ENCODE assay signal across 8 cellular contexts in genomic region chr6:132218063-132218696, GRCh38.
DNase-seq lines count a peak whose midpoint lies in the region; ATAC-seq, FAIRE-seq and TF ChIP-seq lines count a peak whose summit lies in the region.

No MANE protein-coding gene starts in this region.

- DNase-seq in A549 (ENCODE audit: low read depth in 1 of 2, low spot score in 1 of 2): no peak
- DNase-seq in GM23248: peak; percentile 69
- DNase-seq in SK-N-SH: peak; percentile 13
- no peak for DNase-seq in frontal cortex (ENCODE audit: low spot score in 2 of 2)
- DNase-seq in type B pancreatic cell (ENCODE audit: extremely low spot score, unreplicated experiment): no peak
- no peak for DNase-seq in CD8-positive, alpha-beta T cell
- no peak for DNase-seq in NCI-H1436 treated with DMSO at 0.1 percent for 48 hours (lab: John Stamatoyannopoulos, UW)
- DNase-seq in HEK293T (ENCODE audit: extremely low spot score): no peak

- TF ChIP-seq EP300 in A549 (IDR thresholded peaks at IDR 0.05) (no peak), SK-N-SH (IDR thresholded peaks at IDR 0.05; ENCODE audit: borderline replicate concordance in 1 of 2, low read depth in 1 of 2, low read length in 1 of 2) (no peak)

- intact Hi-C loops in CD8-positive, alpha-beta T cell (cut with DNase I, micrococcal nuclease): loop anchor here (10.0 kb wide), 1 partner anchor 303 kb away; no protein-coding TSS in a partner anchor

- TF ChIP-seq RAD21 in A549 (conservative IDR thresholded peaks at IDR 0.05 in 1 of 2, IDR thresholded peaks at IDR 0.05 in 1 of 2) (peak; percentile 48 to 53), SK-N-SH (IDR thresholded peaks at IDR 0.05; ENCODE audit: low read length) (peak; percentile 52)

- H3K9me3 ChIP-seq in A549 (no peaks in the 10 kb centered on the region), GM23248 (ENCODE audit: low read depth) (no peaks in the 10 kb centered on the region), SK-N-SH (no peaks in the 10 kb centered on the region)
- no peaks in the 10 kb centered on the region for H3K9me3 ChIP-seq in CD8-positive, alpha-beta T cell (ENCODE audit: low read length)

- no peaks in the 10 kb centered on the region for H3K36me3 Mint-ChIP-seq in type B pancreatic cell
- no peaks in the 10 kb centered on the region for H3K36me3 Mint-ChIP-seq in CD8-positive, alpha-beta T cell

- FAIRE-seq in A549 (lab: Jason Lieb, UNC) (no peak), frontal cortex (lab: Jason Lieb, UNC) (peak; percentile 77)

- in situ Hi-C loops in GM23248 (cut with MboI): loop anchor here (25.0 kb wide), 1 partner anchor 256 kb away; the partner anchor contains the start of gene CCN2

- H3K4me1 ChIP-seq in A549 (no peaks in the 10 kb centered on the region), GM23248 (ENCODE audit: insufficient read depth) (peaks cover 5% of the 10 kb centered on the region; the same call in 1 of the 2 replicates), SK-N-SH (ENCODE audit: control insufficient read depth in 1 of 2, insufficient read depth in 2 of 2, low read depth in 1 of 2, low read length in 1 of 2) (no peaks in the 10 kb centered on the region; a peak in 1 of 4 replicates)
- H3K4me1 ChIP-seq in CD8-positive, alpha-beta T cell (ENCODE audit: insufficient read depth, low read length): no peaks in the 10 kb centered on the region

- no peak overlapping the region for H3K9ac ChIP-seq in GM23248
- H3K9ac ChIP-seq in SK-N-SH: no peak overlapping the region

- WGBS in A549 (ENCODE audit: missing lambda C conversion rate): 21% methylated on average over 5 of the region's 5 CpGs
- WGBS in GM23248 (ENCODE audit: low coverage in 1 of 2, low lambda C conversion rate in 2 of 2, missing lambda C conversion rate in 2 of 2), 2 experiments: 36 to 38% methylated on average over 5 of the region's 5 CpGs
- WGBS in SK-N-SH (ENCODE audit: low lambda C conversion rate): 7% methylated on average over 5 of the region's 5 CpGs

- H3K9me2 ChIP-seq in GM23248 (ENCODE audit: insufficient read depth): no peaks in the 10 kb centered on the region
- no peaks in the 10 kb centered on the region for H3K9me2 ChIP-seq in SK-N-SH

- H3K4me3 Mint-ChIP-seq in type B pancreatic cell: no peak overlapping the region
- H3K4me3 Mint-ChIP-seq in CD8-positive, alpha-beta T cell: no peak overlapping the region

- H2AFZ ChIP-seq in GM23248 (no peak overlapping the region), SK-N-SH (ENCODE audit: low read depth) (no peak overlapping the region)

- no peaks in the 10 kb centered on the region for H3K9me3 Mint-ChIP-seq in type B pancreatic cell
- H3K9me3 Mint-ChIP-seq in CD8-positive, alpha-beta T cell: no peaks in the 10 kb centered on the region

- no peak overlapping the region for H3K27ac Mint-ChIP-seq in type B pancreatic cell
- H3K27ac Mint-ChIP-seq in CD8-positive, alpha-beta T cell: no peak overlapping the region

- TF ChIP-seq CTCF in A549 (IDR thresholded peaks at IDR 0.05) (peak; percentile 57), SK-N-SH (IDR thresholded peaks at IDR 0.05) (peak; percentile 56), type B pancreatic cell (conservative IDR thresholded peaks at IDR 0.05) (peak; percentile 82)
- no peak for TF ChIP-seq CTCF in CD8-positive, alpha-beta T cell (IDR thresholded peaks at IDR 0.05)

- CTCF ChIA-PET in A549 (lab: Yijun Ruan, JAX): interaction anchor here (0.6 to 2.3 kb wide), 14 partner anchors 12 to 303 kb away, joined by 3 to 32 read pairs (median 4); no protein-coding TSS in a partner anchor
- CTCF ChIA-PET in SK-N-SH (lab: Yijun Ruan, JAX): interaction anchor here (0.6 to 1.6 kb wide), 16 partner anchors 8 to 303 kb away, joined by 3 to 11 read pairs (median 3); no protein-coding TSS in a partner anchor
- CTCF ChIA-PET in CD8-positive, alpha-beta T cell (lab: Charles Lee): no interaction called here
- CTCF ChIA-PET in HEK293T (lab: Yijun Ruan, JAX): interaction anchor here (1.0 to 1.6 kb wide), 3 partner anchors 10 to 303 kb away, joined by 5 to 6 read pairs (median 5); partner anchors contain the start of gene CCN2

- H3K4me3 ChIP-seq in A549 (no peak overlapping the region), GM23248 (no peak overlapping the region), SK-N-SH (ENCODE audit: low read depth in 2 of 2, low read length in 1 of 2) (no peak overlapping the region)
- no peak overlapping the region for H3K4me3 ChIP-seq in CD8-positive, alpha-beta T cell (ENCODE audit: low read depth, low read length)

- H3K4me2 ChIP-seq in A549 (no peak overlapping the region), GM23248 (ENCODE audit: unreplicated experiment) (no peak overlapping the region), SK-N-SH (no peak overlapping the region)

- TF ChIP-seq POLR2A in A549 (IDR thresholded peaks at IDR 0.05; ENCODE audit: low read length): no peak

- H3F3A ChIP-seq in GM23248 (ENCODE audit: insufficient read depth) (no peaks in the 10 kb centered on the region), SK-N-SH (replicated peaks; ENCODE audit: insufficient read depth) (peaks cover 9% of the 10 kb centered on the region)

- no peaks in the 10 kb centered on the region for H4K20me1 ChIP-seq in GM23248 (ENCODE audit: insufficient read depth)
- H4K20me1 ChIP-seq in SK-N-SH (ENCODE audit: insufficient read depth): no peaks in the 10 kb centered on the region

- POLR2A ChIA-PET in A549 (lab: Yijun Ruan, JAX): interaction anchor here (1.6 kb wide), 1 partner anchor 267 kb away, joined by 5 read pairs; the partner anchor contains the start of gene CCN2
- POLR2A ChIA-PET in SK-N-SH (lab: Yijun Ruan, JAX): no interaction called here
- POLR2A ChIA-PET in CD8-positive, alpha-beta T cell (lab: Charles Lee): no interaction called here
- POLR2A ChIA-PET in HEK293T (lab: Yijun Ruan, JAX): no interaction called here

- H3K27ac ChIP-seq in A549 (no peak overlapping the region), GM23248 (no peak overlapping the region), SK-N-SH (ENCODE audit: low read depth in 2 of 2, low read length in 1 of 2) (peak overlapping the region in 1 of 2 experiments; percentile 35; a peak in 1 of 4 replicates)
- no peak overlapping the region for H3K27ac ChIP-seq in CD8-positive, alpha-beta T cell (ENCODE audit: low read depth, low read length)

- H3K27me3 ChIP-seq in GM23248 (replicated peaks; ENCODE audit: insufficient read depth): no peaks in the 10 kb centered on the region
- H3K27me3 ChIP-seq in SK-N-SH (ENCODE audit: insufficient read depth): no peaks in the 10 kb centered on the region
- H3K27me3 ChIP-seq in CD8-positive, alpha-beta T cell (ENCODE audit: insufficient read depth, low read length): no peaks in the 10 kb centered on the region

- no peaks in the 10 kb centered on the region for H3K36me3 ChIP-seq in GM23248 (ENCODE audit: low read depth)
- no peaks in the 10 kb centered on the region for H3K36me3 ChIP-seq in SK-N-SH (replicated peaks in 1 of 2; ENCODE audit: control insufficient read depth in 1 of 2, insufficient read depth in 2 of 2, low read length in 1 of 2)
- no peaks in the 10 kb centered on the region for H3K36me3 ChIP-seq in CD8-positive, alpha-beta T cell (ENCODE audit: insufficient read depth, low read length)

- no peak for ATAC-seq in A549
- no peak for ATAC-seq in CD8-positive, alpha-beta T cell

- H3K4me1 Mint-ChIP-seq in type B pancreatic cell (ENCODE audit: unreplicated experiment): no peaks in the 10 kb centered on the region
- H3K4me1 Mint-ChIP-seq in CD8-positive, alpha-beta T cell (ENCODE audit: low read depth): no peaks in the 10 kb centered on the region

- no peaks in the 10 kb centered on the region for H3K27me3 Mint-ChIP-seq in type B pancreatic cell
- H3K27me3 Mint-ChIP-seq in CD8-positive, alpha-beta T cell (ENCODE audit: low read depth): peaks cover 3% of the 10 kb centered on the region

- H3K79me2 ChIP-seq in GM23248 (ENCODE audit: insufficient read depth) (no peaks in the 10 kb centered on the region), SK-N-SH (ENCODE audit: insufficient read depth) (no peaks in the 10 kb centered on the region)

TF ChIP-seq in A549, 52 proteins besides CTCF, POLR2A, EP300 and RAD21:
- TF ChIP-seq SMC3 (IDR thresholded peaks at IDR 0.05) (peak; percentile 64), GATA3 (IDR thresholded peaks at IDR 0.05; ENCODE audit: borderline replicate concordance) (no peak)

TF ChIP-seq in SK-N-SH, 30 proteins besides CTCF, POLR2A, EP300 and RAD21:
- peak; percentile 23; the same call in 1 of the 2 replicates for TF ChIP-seq SMC3 (IDR thresholded peaks at IDR 0.05; ENCODE audit: low read depth, low read length)
- TF ChIP-seq GATA2 (CRISPR knock-in tag; IDR thresholded peaks at IDR 0.05): no peak

TF ChIP-seq in HEK293T, 16 proteins besides CTCF, POLR2A, EP300 and RAD21:
- TF ChIP-seq FOXM1 (IDR thresholded peaks at IDR 0.05; ENCODE audit: borderline replicate concordance): no peak
- TF ChIP-seq L3MBTL2 (conservative IDR thresholded peaks at IDR 0.05): no peak
- TF ChIP-seq LEF1 (IDR thresholded peaks at IDR 0.05; ENCODE audit: borderline replicate concordance): no peak
- TF ChIP-seq SP1 (IDR thresholded peaks at IDR 0.05): no peak
- TF ChIP-seq TARDBP (IDR thresholded peaks at IDR 0.05): no peak
- TF ChIP-seq SUZ12 (IDR thresholded peaks at IDR 0.05): no peak
- no peak for TF ChIP-seq HDGF (IDR thresholded peaks at IDR 0.05; ENCODE audit: borderline replicate concordance)
- no peak for TF ChIP-seq CTBP1 (IDR thresholded peaks at IDR 0.05; ENCODE audit: borderline replicate concordance)
TF ChIP-seq in HEK293T: peak in this region for 0.

Comparison
In these comparisons a context has a peak if more than half of its experiments do, and no peak if none do; other contexts are left out.
1. DNase-seq: peak in GM23248 (single experiment) and SK-N-SH (single experiment); none in A549 (0 of 2), frontal cortex (0 of 2), type B pancreatic cell (single experiment), CD8-positive, alpha-beta T cell (0 of 7), NCI-H1436 treated with DMSO at 0.1 percent for 48 hours (single experiment) and HEK293T (single experiment).
2. Of the 12 proteins assayed by ChIP-seq in both A549 and SK-N-SH: peak only in A549: none; only in SK-N-SH: none; in both: CTCF, RAD21 and SMC3; in neither: 9.